In the genomic region with DNA sequence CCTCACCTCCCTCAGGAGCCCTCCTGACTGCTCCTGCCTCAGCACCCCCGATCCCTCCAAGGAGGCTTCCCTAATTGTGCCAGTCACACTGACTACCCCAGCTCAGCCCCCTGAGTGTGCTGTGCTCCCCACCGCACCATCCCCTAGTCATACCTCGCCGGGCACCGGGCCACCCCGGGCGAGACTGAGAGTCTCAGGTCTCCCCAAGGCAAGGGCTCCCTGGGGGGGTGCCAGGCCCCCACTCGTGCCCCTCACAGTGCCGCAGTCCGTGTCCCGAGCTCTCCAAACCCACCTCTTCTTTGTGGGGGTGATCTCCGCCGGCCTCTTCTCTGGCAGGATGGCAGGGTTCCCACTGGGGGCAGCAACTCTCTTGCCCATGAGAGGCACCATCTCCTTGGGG, we compare ENCODE assay signal across 17 cellular contexts. TPM values are rescaled to one million over a fixed set of nuclear protein-coding genes. Genes with fewer than 3 reads are reported as not detected.
DNase-seq lines count a peak whose midpoint lies in the region; ATAC-seq and TF ChIP-seq lines count a peak whose summit lies in the region.
"Had no signal": no experiment of that assay in that cellular context is flagged by ENCODE, and none has a peak within 500 bp of the region (broad histone marks: within the 10 kb centered on the region; RNA-seq: fewer than 3 reads in every experiment).

No MANE protein-coding gene starts in this region.

- no peak overlapping the region for H3K4me3 ChIP-seq in coronary artery
- no peak overlapping the region for H3K4me3 ChIP-seq in neuronal stem cell (ENCODE audit: low read length in 2 of 2)
- no peak overlapping the region for H3K4me3 ChIP-seq in colonic mucosa
- H3K4me3 ChIP-seq: GM23338 had no signal

- H3K9me3 Mint-ChIP-seq in natural killer cell treated with Interleukin-12 subunit alpha and Interleukin-12 subunit beta and Interleukin-15 and Interleukin-18, amount 100 ng/mL, for 72 hours: peaks cover 4% of the 10 kb centered on the region
- peaks cover 0 to 5% of the 10 kb centered on the region in 2 donors for H3K9me3 Mint-ChIP-seq in natural killer cell
- no peaks in the 10 kb centered on the region for H3K9me3 Mint-ChIP-seq in nephron progenitor cell

- WGBS in neuronal stem cell (ENCODE audit: extremely low coverage in 2 of 2, insufficient read length in 2 of 2, insufficient replicate concordance in 1 of 2), 2 donors: no CpG with 5 or more reads among the region's 13 CpGs

- H3K79me1 ChIP-seq in neuronal stem cell (ENCODE audit: low read depth, low read length): no peaks in the 10 kb centered on the region

- peak overlapping the region; percentile 21 for H3K14ac ChIP-seq in neuronal stem cell (ENCODE audit: low read length)

- peak overlapping the region; percentile 78 for H2BK5ac ChIP-seq in neuronal stem cell (ENCODE audit: low read length)

- no peak overlapping the region for H3K4ac ChIP-seq in neuronal stem cell (ENCODE audit: low read length)

- H2BK15ac ChIP-seq in neuronal stem cell (ENCODE audit: low read length): no peak overlapping the region

- no peak overlapping the region for H4K8ac ChIP-seq in neuronal stem cell (ENCODE audit: low read depth, low read length)

- no peak overlapping the region for H3K27ac Mint-ChIP-seq in natural killer cell treated with Interleukin-12 subunit alpha and Interleukin-12 subunit beta and Interleukin-15 and Interleukin-18, amount 100 ng/mL, for 72 hours
- H3K27ac Mint-ChIP-seq in natural killer cell (no peak overlapping the region), nephron progenitor cell (no peak overlapping the region)
- H3K27ac Mint-ChIP-seq: CD4-positive, alpha-beta memory T cell; GM23338 had no signal

- TF ChIP-seq CTCF in natural killer cell (IDR thresholded peaks at IDR 0.05) (no peak), coronary artery (IDR thresholded peaks at IDR 0.05) (no peak), nephron progenitor cell (IDR thresholded peaks at IDR 0.05) (no peak), colonic mucosa (IDR thresholded peaks at IDR 0.05) (no peak)

- intact Hi-C loops in natural killer cell (cut with micrococcal nuclease) (no loop called here), colonic mucosa (cut with DNase I) (no loop called here)

- no peak overlapping the region for H3K18ac ChIP-seq in neuronal stem cell (ENCODE audit: low read length)

- H2BK120ac ChIP-seq in neuronal stem cell (ENCODE audit: low read depth, low read length): no peak overlapping the region

- H3K36me3 ChIP-seq in neuronal stem cell (replicated peaks in 1 of 2; ENCODE audit: control insufficient read depth in 2 of 2, insufficient read depth in 2 of 2, low read length in 2 of 2) (no peaks in the 10 kb centered on the region), colonic mucosa (no peaks in the 10 kb centered on the region)

- peaks cover 0 to 6% of the 10 kb centered on the region in 2 donors for H3K4me1 ChIP-seq in neuronal stem cell (ENCODE audit: control insufficient read depth in 2 of 2, insufficient read depth in 1 of 2, low read depth in 1 of 2, low read length in 2 of 2)
- H3K4me1 ChIP-seq in colonic mucosa: peaks cover 4% of the 10 kb centered on the region

- H3K9ac ChIP-seq in neuronal stem cell (ENCODE audit: low read depth, low read length, poor library complexity): no peak overlapping the region
- no peak overlapping the region for H3K9ac ChIP-seq in colonic mucosa (ENCODE audit: low read depth in 2 of 2, low read length in 2 of 2)

- H3K36me3 Mint-ChIP-seq in natural killer cell treated with Interleukin-12 subunit alpha and Interleukin-12 subunit beta and Interleukin-15 and Interleukin-18, amount 100 ng/mL, for 72 hours: no peaks in the 10 kb centered on the region
- H3K36me3 Mint-ChIP-seq in natural killer cell (no peaks in the 10 kb centered on the region), nephron progenitor cell (ENCODE audit: low read depth) (no peaks in the 10 kb centered on the region)
- H3K36me3 Mint-ChIP-seq: CD4-positive, alpha-beta memory T cell had no signal

- H3K27me3 Mint-ChIP-seq in natural killer cell treated with Interleukin-12 subunit alpha and Interleukin-12 subunit beta and Interleukin-15 and Interleukin-18, amount 100 ng/mL, for 72 hours: peaks cover 7 to 15% of the 10 kb centered on the region in 2 donors
- H3K27me3 Mint-ChIP-seq in natural killer cell (ENCODE audit: low read depth in 2 of 2) (peaks cover 0 to 8% of the 10 kb centered on the region in 2 donors), nephron progenitor cell (ENCODE audit: low read depth, poor library complexity) (peaks cover 25% of the 10 kb centered on the region)

- H3K4me3 Mint-ChIP-seq in natural killer cell treated with Interleukin-12 subunit alpha and Interleukin-12 subunit beta and Interleukin-15 and Interleukin-18, amount 100 ng/mL, for 72 hours: no peak overlapping the region
- H3K4me3 Mint-ChIP-seq in natural killer cell (no peak overlapping the region), nephron progenitor cell (no peak overlapping the region)
- H3K4me3 Mint-ChIP-seq: CD4-positive, alpha-beta memory T cell; GM23338 had no signal

- peaks cover 9 to 17% of the 10 kb centered on the region in 2 donors for H3K4me1 Mint-ChIP-seq in natural killer cell treated with Interleukin-12 subunit alpha and Interleukin-12 subunit beta and Interleukin-15 and Interleukin-18, amount 100 ng/mL, for 72 hours (ENCODE audit: low read depth in 2 of 2)
- no peaks in the 10 kb centered on the region for H3K4me1 Mint-ChIP-seq in natural killer cell
- peaks cover 12% of the 10 kb centered on the region for H3K4me1 Mint-ChIP-seq in nephron progenitor cell
- H3K4me1 Mint-ChIP-seq: GM23338 had no signal

- no peak overlapping the region for H2AFZ ChIP-seq in neuronal stem cell (ENCODE audit: low read length)
- H2AFZ ChIP-seq: GM23338 had no signal

- peak; percentile 60 for DNase-seq in natural killer cell treated with Interleukin-12 subunit alpha and Interleukin-12 subunit beta and Interleukin-15 and Interleukin-18, amount 100 ng/mL, for 72 hours (ENCODE audit: low spot score)
- DNase-seq in natural killer cell: no peak
- peak; percentile 47 for DNase-seq in coronary artery (ENCODE audit: low spot score)
- no peak for DNase-seq in neuronal stem cell (ENCODE audit: low spot score)
- DNase-seq in nephron progenitor cell: no peak
- DNase-seq in NK-92 treated with Interleukin-12 subunit alpha and Interleukin-12 subunit beta, amount 100 ng/mL, for 24 hours (lab: John Stamatoyannopoulos, UW): no peak
- no peak for DNase-seq in colonic mucosa
- DNase-seq: C1 segment of cervical spinal cord; Calu3; CD4-positive, alpha-beta memory T cell; COR-L47; DMS53; DMS79 treated with DMSO at 0.1 percent for 48 hours; GF-D8; HCEC 1CT had no signal

- no peak overlapping the region for H3K23ac ChIP-seq in neuronal stem cell (ENCODE audit: low read depth, low read length, poor library complexity)

- H3K4me2 ChIP-seq in neuronal stem cell (ENCODE audit: insufficient read depth, low read length, poor library complexity, severe bottlenecking): no peak overlapping the region
- H3K4me2 ChIP-seq: GM23338 had no signal

- H3K9me3 ChIP-seq in neuronal stem cell (replicated peaks in 1 of 2; ENCODE audit: control insufficient read depth in 2 of 2, insufficient read depth in 1 of 2, low read depth in 1 of 2, low read length in 2 of 2) (peaks cover 0 to 3% of the 10 kb centered on the region in 2 donors), colonic mucosa (no peaks in the 10 kb centered on the region)

- H2AK5ac ChIP-seq in neuronal stem cell (ENCODE audit: low read depth, low read length): peak overlapping the region; percentile 32

- H3K27ac ChIP-seq in coronary artery: no peak overlapping the region
- no peak overlapping the region for H3K27ac ChIP-seq in neuronal stem cell (replicated peaks; ENCODE audit: low read length)
- no peak overlapping the region for H3K27ac ChIP-seq in colonic mucosa

- no peak for ATAC-seq in natural killer cell treated with Interleukin-12 subunit alpha and Interleukin-12 subunit beta and Interleukin-15 and Interleukin-18, amount 100 ng/mL, for 72 hours
- no peak for ATAC-seq in natural killer cell
- ATAC-seq: GM23338 had no signal

- H3K27me3 ChIP-seq in neuronal stem cell (ENCODE audit: control insufficient read depth in 3 of 3, insufficient read depth in 3 of 3, low read depth in 1 of 3, low read length in 3 of 3) (no peaks in the 10 kb centered on the region), colonic mucosa (no peaks in the 10 kb centered on the region)

- H2BK12ac ChIP-seq in neuronal stem cell (ENCODE audit: low read length): no peak overlapping the region

- H4K91ac ChIP-seq in neuronal stem cell (ENCODE audit: low read depth, low read length, poor library complexity): no peak overlapping the region

RNA-seq across cellular contexts. Expression of gene TRPV3, which starts 3.2 kb away (rescaled TPM):
- total RNA-seq in natural killer cell treated with Interleukin-12 subunit alpha and Interleukin-12 subunit beta and Interleukin-15 and Interleukin-18, amount 100 ng/mL, for 72 hours: 1 to 10 TPM; 6.5 to 9.7 TPM
- total RNA-seq in natural killer cell: 10 to 100 TPM in 1 of 3 donors, 1 to 10 TPM in 2; 5.6 to 10.3 (median 7.6) TPM
- 2.0 TPM for polyA plus RNA-seq in neuronal stem cell (2013, experiment 1 of 2)
- 2.4 TPM for polyA plus RNA-seq in neuronal stem cell (2013, experiment 2 of 2)
- total RNA-seq in colonic mucosa: 1 to 10 TPM; 2.3 to 7.4 TPM
- total RNA-seq: H4 had no signal
- polyA plus RNA-seq: CD4-positive, alpha-beta memory T cell had no signal

RNA-seq across cellular contexts. Expression of gene TRPV1, which starts 54.8 kb away (rescaled TPM):
- 100 to 1,000 TPM in 1 of 2 donors, 10 to 100 TPM in 1; 94.3 to 123 TPM for total RNA-seq in natural killer cell treated with Interleukin-12 subunit alpha and Interleukin-12 subunit beta and Interleukin-15 and Interleukin-18, amount 100 ng/mL, for 72 hours
- total RNA-seq in natural killer cell (1 to 10 TPM; 3.2 to 4.5 (median 4.2) TPM), colonic mucosa (1 to 10 TPM; 2.8 to 8.8 TPM)
- 3.2 TPM for polyA plus RNA-seq in neuronal stem cell (2013, experiment 1 of 2)
- polyA plus RNA-seq in neuronal stem cell (2013, experiment 2 of 2): 3.3 TPM

Comparison
In these comparisons a context has a peak if more than half of its experiments do, and no peak if none do; other contexts are left out.
1. DNase-seq: peak in natural killer cell treated with Interleukin-12 subunit alpha and Interleukin-12 subunit beta and Interleukin-15 and Interleukin-18, amount 100 ng/mL, for 72 hours (single experiment) and coronary artery (single experiment); none in natural killer cell (single experiment), neuronal stem cell (single experiment), nephron progenitor cell (single experiment), NK-92 treated with Interleukin-12 subunit alpha and Interleukin-12 subunit beta, amount 100 ng/mL, for 24 hours (single experiment) and colonic mucosa (single experiment).
2. RNA of gene TRPV1, which starts 54.8 kb away (total RNA-seq): 94.3 to 123 TPM in natural killer cell treated with Interleukin-12 subunit alpha and Interleukin-12 subunit beta and Interleukin-15 and Interleukin-18, amount 100 ng/mL, for 72 hours; 2.8 to 8.8 TPM in colonic mucosa and 3.2 to 4.5 TPM in natural killer cell; every median in the first group is over 4 times any median in the second.